ENCODE assay signal across 31 cellular contexts in the genomic region with DNA sequence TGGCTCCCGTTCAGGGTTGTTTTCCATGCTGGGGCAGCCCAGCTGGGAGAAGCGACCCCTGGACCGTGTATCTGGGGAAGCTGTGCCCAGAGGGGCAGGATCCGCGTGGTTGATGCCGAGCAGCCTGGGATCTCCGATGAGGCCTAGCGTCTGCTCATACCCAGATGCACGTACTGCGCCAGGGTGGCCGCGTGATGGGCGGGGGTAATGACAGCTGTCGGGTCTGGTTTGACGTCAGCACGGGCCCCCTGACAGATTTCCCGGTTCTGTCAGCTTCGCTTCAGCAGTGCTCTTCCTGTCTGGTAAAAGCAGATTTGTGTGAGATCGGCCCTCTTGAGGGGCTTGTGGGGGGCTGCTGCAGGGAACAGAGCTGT.
DNase-seq lines count a peak whose midpoint lies in the region; ATAC-seq, FAIRE-seq and TF ChIP-seq lines count a peak whose summit lies in the region.
"Had no signal": no experiment of that assay in that cellular context is flagged by ENCODE, and none has a peak within 500 bp of the region (broad histone marks: within the 10 kb centered on the region; RNA-seq: fewer than 3 reads in every experiment).

No MANE protein-coding gene starts in this region.

- peak in 2 of 5 donors; percentile 25 to 65 for DNase-seq in heart left ventricle
- no peak for DNase-seq in Right ventricle myocardium superior
- DNase-seq in SK-N-DZ (ENCODE audit: low spot score) = peak; percentile 60
- DNase-seq in memory B cell (ENCODE audit: low spot score in 2 of 2) = no peak
- no peak for DNase-seq in urothelium cell line (ENCODE audit: low spot score)
- no peak for DNase-seq in left lobe of liver (ENCODE audit: low spot score)
- DNase-seq in WTC11 (ENCODE audit: low spot score) = no peak
- DNase-seq: activated CD4-positive, alpha-beta T cell treated with anti-CD3 and anti-CD28 coated beads, Interleukin-2, amount 50 U/mL, for 48 hours; activated naive CD4-positive, alpha-beta T cell treated with Interleukin-2 at 50 U/mL for 16 hours; AML-193; body of pancreas; CD8-positive, alpha-beta T cell; esophagus squamous epithelium; foreskin keratinocyte; KBM-7; NCI-H1092 treated with DMSO at 0.1 percent for 48 hours; NCI-H1930; right lobe of liver; stimulated activated CD4-positive, alpha-beta T cell treated with anti-CD3 and anti-CD28 coated beads, Interleukin-12 subunit alpha, Interleukin-12 subunit beta, amount 100 ng/mL, for 4 hours; transverse colon had no signal

- peak overlapping the region in 7 of 12 donors; percentile 29 to 88 (median 65) for H3K27ac ChIP-seq in heart left ventricle
- H3K27ac ChIP-seq: body of pancreas, esophagus squamous epithelium, foreskin keratinocyte, pancreas, right lobe of liver, transverse colon had no signal

- FAIRE-seq in urothelium cell line (lab: Jason Lieb, UNC) = peak; percentile 17
- FAIRE-seq: endometrium, GM12878, H1, pancreas, RCC 7860, TTC549 had no signal

- H3K4me1 Mint-ChIP-seq in memory B cell (peaks cover 24% of the 10 kb centered on the region), WTC11 (peaks cover 26% of the 10 kb centered on the region)
- H3K4me1 Mint-ChIP-seq: stimulated activated effector memory CD8-positive, alpha-beta T cell treated with anti-CD3 and anti-CD28 coated beads, Interleukin-12 subunit alpha, Interleukin-12 subunit beta, amount 100 ng/mL, for 72 hours had no signal

- intact Hi-C loops in heart left ventricle (cut with DNase I) = no loop called here
- intact Hi-C loops in Right ventricle myocardium superior (cut with DNase I) = no loop called here

- H3K27ac Mint-ChIP-seq in memory B cell (peak overlapping the region; percentile 67), WTC11 (no peak overlapping the region)
- H3K27ac Mint-ChIP-seq: CD8-positive, alpha-beta T cell; nephron; stimulated activated effector memory CD8-positive, alpha-beta T cell treated with anti-CD3 and anti-CD28 coated beads, Interleukin-12 subunit alpha, Interleukin-12 subunit beta, amount 100 ng/mL, for 72 hours had no signal

- peaks cover 0 to 18% (median 0%) of the 10 kb centered on the region in 9 donors for H3K36me3 ChIP-seq in heart left ventricle
- H3K36me3 ChIP-seq: pancreas, right lobe of liver, transverse colon had no signal

- H3K9me3 ChIP-seq in heart left ventricle = peaks cover 0 to 7% (median 0%) of the 10 kb centered on the region in 12 donors
- H3K9me3 ChIP-seq: body of pancreas, esophagus squamous epithelium, pancreas, right lobe of liver, transverse colon had no signal

- H3K36me3 Mint-ChIP-seq in memory B cell = peaks cover 4% of the 10 kb centered on the region
- peaks cover 9% of the 10 kb centered on the region for H3K36me3 Mint-ChIP-seq in WTC11
- H3K36me3 Mint-ChIP-seq: CD8-positive, alpha-beta T cell; stimulated activated effector memory CD8-positive, alpha-beta T cell treated with anti-CD3 and anti-CD28 coated beads, Interleukin-12 subunit alpha, Interleukin-12 subunit beta, amount 100 ng/mL, for 72 hours had no signal

- peaks cover 6 to 83% (median 60%) of the 10 kb centered on the region in 12 donors for H3K4me1 ChIP-seq in heart left ventricle
- H3K4me1 ChIP-seq: body of pancreas, foreskin keratinocyte, pancreas, transverse colon had no signal

- no peak for TF ChIP-seq POLR2A in heart left ventricle (IDR thresholded peaks at IDR 0.05)

- POLR2A ChIA-PET in WTC11 (lab: Charles Lee) = no interaction called here

- CTCF ChIA-PET in WTC11 (lab: Charles Lee) = interaction anchor here (0.7 to 1.8 kb wide), 7 partner anchors 10 to 151 kb away, joined by 3 to 10 read pairs (median 5); no protein-coding TSS in a partner anchor

- H3K9me3 Mint-ChIP-seq in memory B cell (peaks cover 4% of the 10 kb centered on the region), WTC11 (peaks cover 13% of the 10 kb centered on the region; the same call in 1 of the 2 replicates)

- peaks cover 6% of the 10 kb centered on the region for H3K27me3 Mint-ChIP-seq in memory B cell
- no peaks in the 10 kb centered on the region for H3K27me3 Mint-ChIP-seq in WTC11 (ENCODE audit: low read depth)

- no peaks in the 10 kb centered on the region for H3K27me3 ChIP-seq in heart left ventricle
- H3K27me3 ChIP-seq: body of pancreas, esophagus squamous epithelium, foreskin keratinocyte, pancreas, right lobe of liver, transverse colon had no signal

- 67 to 75% (median 70%) methylated on average over 8 to 19 of the region's 19 CpGs for WGBS in heart left ventricle, 4 donors

- TF ChIP-seq CTCF in heart left ventricle (IDR thresholded peaks at IDR 0.05) (no peak), WTC11 (IDR thresholded peaks at IDR 0.05) (no peak)

- ATAC-seq in heart left ventricle (no peak), Right ventricle myocardium superior (ENCODE audit: poor library complexity) (no peak), memory B cell (ENCODE audit: low read depth) (no peak), left lobe of liver (no peak), WTC11 (no peak), GM18519 (IDR thresholded peaks at IDR 0.05; ENCODE audit: low FRiP score, unreplicated experiment) (no peak)
- ATAC-seq: activated CD4-positive, CD25-positive, alpha-beta regulatory T cell treated with anti-CD3 and anti-CD28 coated beads, Interleukin-2, amount 50 U/mL, for 24 hours; body of pancreas; CD8-positive, alpha-beta T cell; foreskin keratinocyte; GM12878; pancreas; right lobe of liver had no signal

- no peak overlapping the region for H3K4me3 ChIP-seq in heart left ventricle
- H3K4me3 ChIP-seq: body of pancreas, esophagus squamous epithelium, GM12878, lung, pancreas, right lobe of liver, transverse colon had no signal

- no peak overlapping the region for H3K4me3 Mint-ChIP-seq in memory B cell
- H3K4me3 Mint-ChIP-seq in WTC11 = no peak overlapping the region
- H3K4me3 Mint-ChIP-seq: CD8-positive, alpha-beta T cell; stimulated activated effector memory CD8-positive, alpha-beta T cell treated with anti-CD3 and anti-CD28 coated beads, Interleukin-12 subunit alpha, Interleukin-12 subunit beta, amount 100 ng/mL, for 72 hours had no signal

TF ChIP-seq in WTC11, 78 proteins besides CTCF, POLR2A, EP300 and RAD21 (continues in another document):
- no peak for TF ChIP-seq PRRX2 (CRISPR knock-in tag; IDR thresholded peaks at IDR 0.05)
- TF ChIP-seq, protein P1, sequence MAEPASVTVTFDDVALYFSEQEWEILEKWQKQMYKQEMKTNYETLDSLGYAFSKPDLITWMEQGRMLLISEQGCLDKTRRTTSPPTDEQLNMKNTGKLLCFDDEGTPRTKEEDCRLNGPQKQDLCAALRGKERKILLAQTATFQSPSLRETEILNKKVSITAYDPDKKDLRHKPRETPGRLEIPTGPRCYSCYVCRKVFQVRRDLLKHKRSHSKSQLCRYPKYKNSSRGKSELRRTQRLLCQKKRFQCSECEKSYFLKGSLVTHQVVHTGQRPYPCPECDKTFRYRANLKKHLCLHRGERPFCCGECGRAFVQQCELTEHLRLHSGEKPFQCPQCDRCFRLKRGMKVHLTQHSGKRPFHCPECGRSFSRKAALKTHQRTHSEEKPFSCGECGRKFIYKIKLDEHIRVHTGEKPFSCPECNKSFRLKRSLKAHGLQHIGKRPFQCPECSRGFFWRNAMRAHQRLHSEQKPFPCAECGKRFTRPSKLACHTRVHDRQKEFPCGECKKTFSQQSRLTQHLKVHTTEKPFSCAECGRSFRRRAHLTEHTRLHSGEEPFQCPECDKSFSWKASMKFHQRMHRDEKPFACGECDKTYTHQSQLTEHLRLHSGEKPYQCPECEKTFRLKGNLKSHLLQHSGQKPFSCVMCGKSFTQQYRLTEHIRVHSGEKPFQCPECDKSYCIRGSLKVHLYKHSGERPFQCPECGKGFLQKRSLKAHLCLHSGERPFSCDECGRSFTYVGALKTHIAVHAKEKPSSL (CRISPR knock-in tag; conservative IDR thresholded peaks at IDR 0.05) = no peak
- TF ChIP-seq ZNF396 (CRISPR knock-in tag; IDR thresholded peaks at IDR 0.05; ENCODE audit: borderline replicate concordance) = no peak
- TF ChIP-seq SP1 (CRISPR knock-in tag; conservative IDR thresholded peaks at IDR 0.05) = no peak
- TF ChIP-seq, protein P2, sequence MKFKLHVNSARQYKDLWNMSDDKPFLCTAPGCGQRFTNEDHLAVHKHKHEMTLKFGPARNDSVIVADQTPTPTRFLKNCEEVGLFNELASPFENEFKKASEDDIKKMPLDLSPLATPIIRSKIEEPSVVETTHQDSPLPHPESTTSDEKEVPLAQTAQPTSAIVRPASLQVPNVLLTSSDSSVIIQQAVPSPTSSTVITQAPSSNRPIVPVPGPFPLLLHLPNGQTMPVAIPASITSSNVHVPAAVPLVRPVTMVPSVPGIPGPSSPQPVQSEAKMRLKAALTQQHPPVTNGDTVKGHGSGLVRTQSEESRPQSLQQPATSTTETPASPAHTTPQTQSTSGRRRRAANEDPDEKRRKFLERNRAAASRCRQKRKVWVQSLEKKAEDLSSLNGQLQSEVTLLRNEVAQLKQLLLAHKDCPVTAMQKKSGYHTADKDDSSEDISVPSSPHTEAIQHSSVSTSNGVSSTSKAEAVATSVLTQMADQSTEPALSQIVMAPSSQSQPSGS (CRISPR knock-in tag; IDR thresholded peaks at IDR 0.05; ENCODE audit: borderline replicate concordance, low read depth) = no peak
- TF ChIP-seq RELA (CRISPR knock-in tag; IDR thresholded peaks at IDR 0.05; ENCODE audit: borderline replicate concordance) = no peak
- TF ChIP-seq, protein P3, sequence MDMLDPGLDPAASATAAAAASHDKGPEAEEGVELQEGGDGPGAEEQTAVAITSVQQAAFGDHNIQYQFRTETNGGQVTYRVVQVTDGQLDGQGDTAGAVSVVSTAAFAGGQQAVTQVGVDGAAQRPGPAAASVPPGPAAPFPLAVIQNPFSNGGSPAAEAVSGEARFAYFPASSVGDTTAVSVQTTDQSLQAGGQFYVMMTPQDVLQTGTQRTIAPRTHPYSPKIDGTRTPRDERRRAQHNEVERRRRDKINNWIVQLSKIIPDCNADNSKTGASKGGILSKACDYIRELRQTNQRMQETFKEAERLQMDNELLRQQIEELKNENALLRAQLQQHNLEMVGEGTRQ (CRISPR knock-in tag; IDR thresholded peaks at IDR 0.05) = no peak
